23 cellular contexts compared by ENCODE assay signal in genomic region chr9:130886981-130887380, GRCh38. TPM values are rescaled to one million over a fixed set of nuclear protein-coding genes. Genes with fewer than 3 reads are reported as not detected.
"Had no signal": no experiment of that assay in that cellular context is flagged by ENCODE, and none has a peak within 500 bp of the region (broad histone marks: within the 10 kb centered on the region; RNA-seq: fewer than 3 reads in every experiment).

No MANE protein-coding gene starts in this region.

- H3K4me1 Mint-ChIP-seq: activated CD4-positive, alpha-beta T cell treated with anti-CD3 and anti-CD28 coated beads, Interleukin-2, amount 10 ng/mL, durations not matched to agents 24 days and 14 days had no signal

- DNase-seq: activated CD4-positive, alpha-beta T cell treated with anti-CD3 and anti-CD28 coated beads, Interleukin-2, amount 10 ng/mL, durations not matched to agents 24 days and 14 days; activated CD8-positive, alpha-beta memory T cell treated with anti-CD3 and anti-CD28 coated beads, Interleukin-2, amount 50 U/mL, for 48 hours; activated gamma-delta T cell; activated naive CD8-positive, alpha-beta T cell treated with anti-CD3 and anti-CD28 coated beads for 36 hours; activated T-cell treated with anti-CD3 and anti-CD28 coated beads, Interleukin-2, amount 50 U/mL, for 72 hours; amygdala; brain microvascular endothelial cell; cerebellar nuclear complex; effector memory CD8-positive, alpha-beta T cell; heart right ventricle; left cardiac atrium; lower lobe of right lung; retina; stimulated activated CD4-positive, alpha-beta T cell treated with anti-CD3 and anti-CD28 coated beads, Interleukin-4, amount 100 ng/mL, for 1 hour; stimulated activated naive CD4-positive, alpha-beta T cell treated with Interleukin-2 at 50 U/mL for 16 hours had no signal

- H3K27ac ChIP-seq: brain microvascular endothelial cell, heart right ventricle, lower lobe of right lung had no signal

- H3K27me3 ChIP-seq: brain microvascular endothelial cell, gastroesophageal sphincter, heart right ventricle had no signal

- H3K4me1 ChIP-seq: lower lobe of right lung had no signal

- ATAC-seq: activated T-cell treated with anti-CD3 and anti-CD28 coated beads, Interleukin-2, amount 50 U/mL, for 72 hours; effector memory CD8-positive, alpha-beta T cell; gastroesophageal sphincter; heart right ventricle; left cardiac atrium; lower lobe of right lung had no signal

- H3K4me3 Mint-ChIP-seq: activated CD4-positive, alpha-beta T cell treated with anti-CD3 and anti-CD28 coated beads, Interleukin-2, amount 10 ng/mL, durations not matched to agents 24 days and 14 days; activated naive CD8-positive, alpha-beta T cell treated with anti-CD3 and anti-CD28 coated beads for 36 hours; activated T-cell treated with anti-CD3 and anti-CD28 coated beads, Interleukin-2, amount 50 U/mL, for 72 hours; dendritic cell treated with granulocyte-macrophage colony-stimulating factor and Interleukin-4, amounts not matched to agents 40 ng/mL and 50 ng/mL, for 4 days; effector memory CD8-positive, alpha-beta T cell; mesothelial cell of epicardium; T-helper 1 cell treated with Interleukin-12 subunit alpha and Interleukin-12 subunit beta and Interleukin-4 antibody, amounts not matched to agents 30 μg/mL and 1 μg/mL, for 36 hours; type B pancreatic cell had no signal

- H3K27ac Mint-ChIP-seq: activated CD4-positive, alpha-beta T cell treated with anti-CD3 and anti-CD28 coated beads, Interleukin-2, amount 10 ng/mL, durations not matched to agents 24 days and 14 days; activated naive CD8-positive, alpha-beta T cell treated with anti-CD3 and anti-CD28 coated beads for 36 hours; activated T-cell treated with anti-CD3 and anti-CD28 coated beads, Interleukin-2, amount 50 U/mL, for 72 hours; dendritic cell treated with granulocyte-macrophage colony-stimulating factor and Interleukin-4, amounts not matched to agents 40 ng/mL and 50 ng/mL, for 4 days; mesothelial cell of epicardium; T-helper 1 cell treated with Interleukin-12 subunit alpha and Interleukin-12 subunit beta and Interleukin-4 antibody, amounts not matched to agents 30 μg/mL and 1 μg/mL, for 36 hours; type B pancreatic cell had no signal

- H3K9me3 ChIP-seq: gastroesophageal sphincter, heart right ventricle, lower lobe of right lung had no signal

- H3K27me3 Mint-ChIP-seq: activated CD4-positive, alpha-beta T cell treated with anti-CD3 and anti-CD28 coated beads, Interleukin-2, amount 10 ng/mL, durations not matched to agents 24 days and 14 days; activated naive CD8-positive, alpha-beta T cell treated with anti-CD3 and anti-CD28 coated beads for 36 hours; dendritic cell treated with granulocyte-macrophage colony-stimulating factor and Interleukin-4, amounts not matched to agents 40 ng/mL and 50 ng/mL, for 4 days; effector memory CD8-positive, alpha-beta T cell; type B pancreatic cell had no signal

- H3K9me3 Mint-ChIP-seq: activated CD4-positive, alpha-beta T cell treated with anti-CD3 and anti-CD28 coated beads, Interleukin-2, amount 10 ng/mL, durations not matched to agents 24 days and 14 days; activated naive CD8-positive, alpha-beta T cell treated with anti-CD3 and anti-CD28 coated beads for 36 hours; activated T-cell treated with anti-CD3 and anti-CD28 coated beads, Interleukin-2, amount 50 U/mL, for 72 hours; dendritic cell treated with granulocyte-macrophage colony-stimulating factor and Interleukin-4, amounts not matched to agents 40 ng/mL and 50 ng/mL, for 4 days; effector memory CD8-positive, alpha-beta T cell; mesothelial cell of epicardium; T-helper 1 cell treated with Interleukin-12 subunit alpha and Interleukin-12 subunit beta and Interleukin-4 antibody, amounts not matched to agents 30 μg/mL and 1 μg/mL, for 36 hours; type B pancreatic cell had no signal

- H3K4me3 ChIP-seq: gastroesophageal sphincter, heart right ventricle, lower lobe of right lung had no signal

RNA-seq across cellular contexts. Expression of gene QRFP, which starts 9.6 kb away (rescaled TPM):
- total RNA-seq: activated CD4-positive, alpha-beta T cell treated with anti-CD3 and anti-CD28 coated beads, Interleukin-2, amount 10 ng/mL, durations not matched to agents 24 days and 14 days; activated naive CD8-positive, alpha-beta T cell treated with anti-CD3 and anti-CD28 coated beads for 36 hours; activated T-cell treated with anti-CD3 and anti-CD28 coated beads, Interleukin-2, amount 50 U/mL, for 72 hours; epithelial cell of proximal tubule; gastroesophageal sphincter; heart right ventricle; left cardiac atrium; lower lobe of right lung; mesothelial cell of epicardium; temporal lobe had no signal
- polyA plus RNA-seq: neural cell had no signal

RNA-seq across cellular contexts. Expression of gene FIBCD1, which starts 52.1 kb away (rescaled TPM):
- total RNA-seq: activated CD4-positive, alpha-beta T cell treated with anti-CD3 and anti-CD28 coated beads, Interleukin-2, amount 10 ng/mL, durations not matched to agents 24 days and 14 days; activated naive CD8-positive, alpha-beta T cell treated with anti-CD3 and anti-CD28 coated beads for 36 hours; activated T-cell treated with anti-CD3 and anti-CD28 coated beads, Interleukin-2, amount 50 U/mL, for 72 hours had no signal
